In genomic region chr6:67642582-67642981, GRCh38 we compare ENCODE assay signal across 15 cellular contexts.
DNase-seq lines count a peak whose midpoint lies in the region; ATAC-seq, FAIRE-seq and TF ChIP-seq lines count a peak whose summit lies in the region.
"Had no signal": no experiment of that assay in that cellular context is flagged by ENCODE, and none has a peak within 500 bp of the region (broad histone marks: within the 10 kb centered on the region; RNA-seq: fewer than 3 reads in every experiment).

No MANE protein-coding gene starts in this region.

- H3K27me3 ChIP-seq in prostate gland (replicated peaks; ENCODE audit: insufficient read depth) (no peaks in the 10 kb centered on the region), uterus (no peaks in the 10 kb centered on the region), right lobe of liver (no peaks in the 10 kb centered on the region)
- H3K27me3 ChIP-seq: BLaER1 treated with 17β-estradiol and CSF1 and Interleukin-3, amounts not matched to agents 10 nM and 100 nM had no signal

- no peak overlapping the region for H3K27ac ChIP-seq in prostate gland
- no peak overlapping the region for H3K27ac ChIP-seq in uterus
- H3K27ac ChIP-seq in right lobe of liver, result no peak overlapping the region
- H3K27ac ChIP-seq: BLaER1 treated with 17β-estradiol and CSF1 and Interleukin-3, amounts not matched to agents 10 nM and 100 nM had no signal

- H3K4me1 ChIP-seq in prostate gland (replicated peaks) (no peaks in the 10 kb centered on the region), uterus (no peaks in the 10 kb centered on the region), right lobe of liver (no peaks in the 10 kb centered on the region)

- TF ChIP-seq CTCF in NB4 (IDR thresholded peaks at IDR 0.05; ENCODE audit: low read depth, low read length) (no peak), prostate gland (IDR thresholded peaks at IDR 0.05) (no peak), uterus (IDR thresholded peaks at IDR 0.05) (no peak), right lobe of liver (IDR thresholded peaks at IDR 0.05) (no peak)

- H3K9me3 ChIP-seq in prostate gland (no peaks in the 10 kb centered on the region), uterus (no peaks in the 10 kb centered on the region), right lobe of liver (no peaks in the 10 kb centered on the region)
- H3K9me3 ChIP-seq: BLaER1 treated with 17β-estradiol and CSF1 and Interleukin-3, amounts not matched to agents 10 nM and 100 nM had no signal

- intact Hi-C loops in prostate gland (cut with DNase I) (no loop called here), uterus (cut with DNase I; ENCODE audit: low total_unique reads) (no loop called here), right lobe of liver (cut with DNase I) (no loop called here)

- no peak for TF ChIP-seq POLR2A in GM12891 (IDR thresholded peaks at IDR 0.05; ENCODE audit: low read depth, low read length)
- no peak for TF ChIP-seq POLR2A in NB4 (IDR thresholded peaks at IDR 0.05; ENCODE audit: extremely low read depth, insufficient read length)
- TF ChIP-seq POLR2A in prostate gland (IDR thresholded peaks at IDR 0.05), result no peak
- no peak for TF ChIP-seq POLR2A in uterus (IDR thresholded peaks at IDR 0.05)
- TF ChIP-seq POLR2A in right lobe of liver (IDR thresholded peaks at IDR 0.05), result no peak

- H3K4me3 ChIP-seq in NB4 (ENCODE audit: low read depth, low read length) (no peak overlapping the region), prostate gland (no peak overlapping the region), uterus (no peak overlapping the region), right lobe of liver (no peak overlapping the region)
- H3K4me3 ChIP-seq: BLaER1 treated with 17β-estradiol and CSF1 and Interleukin-3, amounts not matched to agents 10 nM and 100 nM; GM23338 had no signal

- H3K36me3 ChIP-seq in prostate gland (no peaks in the 10 kb centered on the region), uterus (peaks cover 0 to 3% of the 10 kb centered on the region in 2 donors), right lobe of liver (no peaks in the 10 kb centered on the region)
- H3K36me3 ChIP-seq: BLaER1 treated with 17β-estradiol and CSF1 and Interleukin-3, amounts not matched to agents 10 nM and 100 nM had no signal

- ATAC-seq in GM21576 (IDR thresholded peaks at IDR 0.05; ENCODE audit: unreplicated experiment) (no peak), right lobe of liver (no peak)
- ATAC-seq: GM23338 had no signal

- DNase-seq in GM12891 (ENCODE audit: insufficient read length, low spot score) (no peak), Kasumi-1 (lab: John Stamatoyannopoulos, UW) (peak; percentile 15 to 38), NB4 (ENCODE audit: low read depth) (peak; percentile 55), RPMI8226 (peak; percentile 5), prostate gland (ENCODE audit: low spot score) (no peak), uterus (no peak), right lobe of liver (no peak)
- DNase-seq: ACHN; CD4-positive, CD25-positive, alpha-beta regulatory T cell; DMS53; GF-D8; H7 had no signal

- 54% methylated on average over 1 of the region's 1 CpG for WGBS in prostate gland
- WGBS in right lobe of liver (ENCODE audit: insufficient coverage, low coverage, low lambda C conversion rate, missing lambda C conversion rate), result 22% methylated on average over 1 of the region's 1 CpG

- no peak for FAIRE-seq in GM12891 (lab: Jason Lieb, UNC)

TF ChIP-seq in GM12891, 5 proteins besides CTCF, POLR2A, EP300 and RAD21:
- TF ChIP-seq PAX5 (IDR thresholded peaks at IDR 0.05; ENCODE audit: insufficient read depth, low read length, severe bottlenecking) (no peak), SPI1 (IDR thresholded peaks at IDR 0.05; ENCODE audit: low read depth, low read length) (peak; percentile 68)
TF ChIP-seq in GM12891: peak in this region for 1.

Comparison
In these comparisons a context has a peak if more than half of its experiments do, and no peak if none do; other contexts are left out.
1. DNase-seq: peak in Kasumi-1 (2 of 2), NB4 (single experiment) and RPMI8226 (single experiment); none in GM12891 (single experiment), prostate gland (single experiment), uterus (0 of 2) and right lobe of liver (0 of 3).